8 cellular contexts compared by ENCODE assay signal in the genomic region with DNA sequence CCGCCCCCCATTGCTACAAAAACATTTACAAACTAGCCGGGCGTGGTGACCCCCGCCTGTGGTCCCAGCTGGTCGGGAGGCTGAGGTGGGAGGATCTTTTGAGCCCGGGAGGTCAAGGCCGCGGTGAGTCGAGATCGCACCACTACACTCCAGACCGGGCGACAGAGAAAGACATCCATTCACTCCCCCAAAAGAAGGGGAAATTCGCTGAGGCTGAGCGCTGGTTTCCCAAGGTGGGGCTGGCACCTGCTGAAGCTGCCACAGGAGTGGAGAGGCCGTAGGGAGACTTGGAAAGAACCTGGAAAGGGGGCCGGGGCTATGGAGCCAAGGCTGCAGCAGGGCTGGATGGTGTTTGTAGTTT. TPM values are rescaled to one million over a fixed set of nuclear protein-coding genes. Genes with fewer than 3 reads are reported as not detected.
DNase-seq lines count a peak whose midpoint lies in the region; ATAC-seq and TF ChIP-seq lines count a peak whose summit lies in the region.

No MANE protein-coding gene starts in this region.

- no peaks in the 10 kb centered on the region for H3K27me3 Mint-ChIP-seq in activated T-cell treated with anti-CD3 and anti-CD28 coated beads, Interleukin-2, amount 50 U/mL, for 72 hours (ENCODE audit: low read depth)

- H3K27ac Mint-ChIP-seq in activated T-cell treated with anti-CD3 and anti-CD28 coated beads, Interleukin-2, amount 50 U/mL, for 72 hours = peak overlapping the region; percentile 80

- no peak for ATAC-seq in activated T-cell treated with anti-CD3 and anti-CD28 coated beads, Interleukin-2, amount 50 U/mL, for 72 hours (replicated peaks in 1 of 2)
- ATAC-seq in right lobe of liver = no peak
- ATAC-seq in GM18520 (IDR thresholded peaks at IDR 0.05; ENCODE audit: unreplicated experiment) = no peak

- H3K27ac ChIP-seq in angular gyrus (ENCODE audit: low read depth, low read length) (peak overlapping the region; percentile 83), right lobe of liver (peak overlapping the region in 1 of 3 donors; percentile 80), tibial artery (peak overlapping the region; percentile 90 to 96)

- H3K9me3 ChIP-seq in right lobe of liver (no peaks in the 10 kb centered on the region), tibial artery (no peaks in the 10 kb centered on the region)

- no peak for TF ChIP-seq POLR2A in right lobe of liver (IDR thresholded peaks at IDR 0.05)

- H3K36me3 Mint-ChIP-seq in activated T-cell treated with anti-CD3 and anti-CD28 coated beads, Interleukin-2, amount 50 U/mL, for 72 hours (ENCODE audit: insufficient read depth in 2 of 2) = peaks cover 5% of the 10 kb centered on the region in 2 donors

- H3K36me3 ChIP-seq in right lobe of liver (no peaks in the 10 kb centered on the region), tibial artery (no peaks in the 10 kb centered on the region)

- 81% methylated on average over 12 of the region's 16 CpGs for WGBS in right lobe of liver (ENCODE audit: insufficient coverage, low coverage, low lambda C conversion rate, missing lambda C conversion rate)

- H3K9me3 Mint-ChIP-seq in activated T-cell treated with anti-CD3 and anti-CD28 coated beads, Interleukin-2, amount 50 U/mL, for 72 hours = no peaks in the 10 kb centered on the region

- peaks cover 32% of the 10 kb centered on the region for H3K4me1 Mint-ChIP-seq in activated T-cell treated with anti-CD3 and anti-CD28 coated beads, Interleukin-2, amount 50 U/mL, for 72 hours (ENCODE audit: low read depth)

- no peak for DNase-seq in activated T-cell treated with anti-CD3 and anti-CD28 coated beads, Interleukin-2, amount 50 U/mL, for 72 hours
- DNase-seq in activated T-cell treated with anti-CD3 and anti-CD28 coated beads for 4 hours (no peak), right lobe of liver (no peak), tibial artery (no peak), HK-2 (ENCODE audit: unreplicated experiment) (no peak), NCI-H2107 (lab: John Stamatoyannopoulos, UW) (no peak)

- H3K4me1 ChIP-seq in right lobe of liver (peaks cover 0 to 5% (median 0%) of the 10 kb centered on the region in 4 donors), tibial artery (peaks cover 0 to 39% (median 23%) of the 10 kb centered on the region in 4 donors)

- H3K4me3 ChIP-seq in right lobe of liver = peak overlapping the region in 2 of 3 donors; percentile 77 to 80
- peak overlapping the region; percentile 96 to 97 for H3K4me3 ChIP-seq in tibial artery

- intact Hi-C loops in right lobe of liver (cut with DNase I) = no loop called here
- intact Hi-C loops in tibial artery (cut with DNase I; ENCODE audit: low total_unique reads) = no loop called here

- peak overlapping the region; percentile 85 to 89 for H3K4me3 Mint-ChIP-seq in activated T-cell treated with anti-CD3 and anti-CD28 coated beads, Interleukin-2, amount 50 U/mL, for 72 hours

- TF ChIP-seq CTCF in right lobe of liver (IDR thresholded peaks at IDR 0.05) (no peak), tibial artery (IDR thresholded peaks at IDR 0.05) (no peak)

- no peaks in the 10 kb centered on the region for H3K27me3 ChIP-seq in right lobe of liver
- H3K27me3 ChIP-seq in tibial artery = no peaks in the 10 kb centered on the region

RNA-seq across cellular contexts. Expression of gene CRTC3, which starts 0.7 kb away (rescaled TPM):
- 10 to 100 TPM; 73.2 to 77.3 TPM for total RNA-seq in activated T-cell treated with anti-CD3 and anti-CD28 coated beads, Interleukin-2, amount 50 U/mL, for 72 hours
- total RNA-seq in right lobe of liver = 10 to 100 TPM in 4 of 6 experiments, 1 to 10 TPM in 2; 8.4 to 16.2 (median 11.3) TPM

Comparison
In these comparisons a context has a peak if more than half of its experiments do, and no peak if none do; other contexts are left out.
1. RNA of gene CRTC3, which starts 0.7 kb away (total RNA-seq): 73.2 to 77.3 TPM in activated T-cell treated with anti-CD3 and anti-CD28 coated beads, Interleukin-2, amount 50 U/mL, for 72 hours; 8.4 to 16.2 TPM in right lobe of liver; every median in the first group is over 4 times any median in the second.